Comparison of ENCODE assay signal across 20 cellular contexts in genomic region chr19:29278716-29279115, GRCh38.
"Had no signal": no experiment of that assay in that cellular context is flagged by ENCODE, and none has a peak within 500 bp of the region (broad histone marks: within the 10 kb centered on the region; RNA-seq: fewer than 3 reads in every experiment).

No MANE protein-coding gene starts in this region.

- FAIRE-seq: endometrium, frontal cortex, islet of Langerhans, pancreas had no signal

- DNase-seq: effector memory CD4-positive, alpha-beta T cell; heart left ventricle; hippocampal formation; kidney glomerular epithelial cell; mammary epithelial cell; mucosa of descending colon; naive thymus-derived CD8-positive, alpha-beta T cell; nucleus accumbens; right cardiac atrium; stimulated activated CD4-positive, alpha-beta T cell treated with anti-CD3 and anti-CD28 coated beads, Interleukin-2, amount 100 ng/mL, for 48 hours; stimulated activated naive CD4-positive, alpha-beta T cell treated with Interleukin-2 at 50 U/mL for 16 hours; trophoblast cell; uterus had no signal

- H3K36me3 Mint-ChIP-seq: neural progenitor cell had no signal

- H3K27ac Mint-ChIP-seq: naive thymus-derived CD8-positive, alpha-beta T cell; neural progenitor cell had no signal

- H3K9me3 Mint-ChIP-seq: naive thymus-derived CD8-positive, alpha-beta T cell; neural progenitor cell had no signal

- H3K27ac ChIP-seq: heart left ventricle, neural progenitor cell, pancreas, uterus had no signal

- ATAC-seq: esophagus mucosa; heart left ventricle; mucosa of descending colon; naive thymus-derived CD8-positive, alpha-beta T cell; right cardiac atrium had no signal

- H3K27me3 ChIP-seq: neural progenitor cell, uterus had no signal

- H3K4me1 ChIP-seq: heart left ventricle, neural progenitor cell, pancreas, uterus had no signal

- H3K36me3 ChIP-seq: heart left ventricle, neural progenitor cell, pancreas, uterus had no signal

- H3K9me3 ChIP-seq: heart left ventricle, mucosa of descending colon, pancreas, uterus had no signal

- H3K4me3 Mint-ChIP-seq: naive thymus-derived CD8-positive, alpha-beta T cell; neural progenitor cell had no signal

- H3K4me1 Mint-ChIP-seq: neural progenitor cell had no signal

- H3K4me3 ChIP-seq: heart left ventricle, mucosa of descending colon, neural progenitor cell, pancreas, smooth muscle cell, uterus had no signal
